Comparison of ENCODE assay signal across 20 cellular contexts in the genomic region with DNA sequence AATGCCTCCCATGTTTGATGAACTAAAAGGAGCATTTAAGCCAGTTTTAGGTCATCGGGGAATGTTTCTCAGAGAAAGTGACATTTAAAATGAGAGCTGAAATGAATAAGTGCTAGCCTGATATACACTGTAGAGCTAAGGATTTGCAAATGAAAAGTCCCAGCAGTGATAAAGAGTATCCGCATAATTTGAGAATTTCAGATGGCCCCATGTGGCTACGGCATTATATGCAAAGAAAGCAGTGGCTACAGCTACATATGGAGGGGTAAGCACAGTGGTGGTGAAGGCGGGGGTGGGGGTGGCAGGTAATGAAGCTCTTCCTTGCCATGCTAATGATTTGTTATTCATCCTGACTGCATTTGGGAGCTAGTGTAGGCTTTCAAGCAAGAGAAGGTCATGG.
A peak's percentile ranks its signal among the peaks of the same experiment; 100 is the strongest.
DNase-seq lines count a peak whose midpoint lies in the region; ATAC-seq, FAIRE-seq and TF ChIP-seq lines count a peak whose summit lies in the region.
"Had no signal": no experiment of that assay in that cellular context is flagged by ENCODE, and none has a peak within 500 bp of the region (broad histone marks: within the 10 kb centered on the region; RNA-seq: fewer than 3 reads in every experiment).

No MANE protein-coding gene starts in this region.

- H2AK9ac ChIP-seq in IMR-90 (replicated peaks; ENCODE audit: low read depth, low read length, poor library complexity), result no peak overlapping the region

- H3K9me2 ChIP-seq in neural cell (ENCODE audit: insufficient read depth, low read length), result no peaks in the 10 kb centered on the region

- H3K4ac ChIP-seq in IMR-90 (ENCODE audit: low read depth, low read length) (no peak overlapping the region), H1 (replicated peaks; ENCODE audit: insufficient read length, low read depth, low read length) (no peak overlapping the region)

- H4K8ac ChIP-seq in IMR-90 (ENCODE audit: low read depth in 2 of 2, low read length in 2 of 2) (no peak overlapping the region), H1 (ENCODE audit: extremely low read depth, insufficient read depth, low read length) (no peak overlapping the region)

- no peak for FAIRE-seq in H1 (lab: Jason Lieb, UNC)
- FAIRE-seq: GM12891, GM18507 had no signal

- H2BK12ac ChIP-seq in H1 (ENCODE audit: low read depth, low read length), result no peak overlapping the region

- H3K27ac ChIP-seq in left ventricle myocardium inferior (replicated peaks) (peak overlapping the region; percentile 16), IMR-90 (ENCODE audit: insufficient read depth, low read length) (no peak overlapping the region), H1 (ENCODE audit: low read depth, low read length) (no peak overlapping the region), neural cell (ENCODE audit: low read length) (peak overlapping the region; percentile 55)

- H2BK20ac ChIP-seq in IMR-90 (ENCODE audit: low read depth, low read length) (no peak overlapping the region; the same call in 1 of the 2 replicates), H1 (ENCODE audit: low read length) (no peak overlapping the region)

- H2BK15ac ChIP-seq in IMR-90 (ENCODE audit: low read depth, low read length) (peak overlapping the region; percentile 14; the same call in 1 of the 3 replicates), H1 (ENCODE audit: low read length) (no peak overlapping the region)

- no peak for TF ChIP-seq RAD21 in IMR-90 (IDR thresholded peaks at IDR 0.05; ENCODE audit: low read length)
- TF ChIP-seq RAD21 in H1 (IDR thresholded peaks at IDR 0.05 in 1 of 2, conservative IDR thresholded peaks at IDR 0.05 in 1 of 2; ENCODE audit: low read depth in 2 of 2, low read length in 2 of 2), result no peak
- no peak for TF ChIP-seq RAD21 in neural cell (conservative IDR thresholded peaks at IDR 0.05)

- H3K9ac ChIP-seq in IMR-90 (ENCODE audit: low read depth, low read length) (no peak overlapping the region), H1 (replicated peaks in 1 of 4; ENCODE audit: extremely low read depth in 1 of 4, low read depth in 3 of 4, low read length in 3 of 4) (no peak overlapping the region), neural cell (ENCODE audit: low read length) (no peak overlapping the region)

- no peak for TF ChIP-seq EP300 in H1 (IDR thresholded peaks at IDR 0.05; ENCODE audit: borderline replicate concordance in 1 of 2, low read depth in 2 of 2, low read length in 2 of 2)
- TF ChIP-seq EP300 in neural cell (conservative IDR thresholded peaks at IDR 0.05; ENCODE audit: poor library complexity, severe bottlenecking), result no peak

- H3K79me1 ChIP-seq in IMR-90 (ENCODE audit: low read depth in 1 of 2, low read length in 2 of 2), result no peaks in the 10 kb centered on the region
- no peaks in the 10 kb centered on the region; the same call in 1 of the 2 replicates for H3K79me1 ChIP-seq in H1 (ENCODE audit: low read depth, low read length)

- H4K5ac ChIP-seq in IMR-90 (ENCODE audit: low read depth, low read length), result no peak overlapping the region
- H4K5ac ChIP-seq in H1 (ENCODE audit: insufficient read length, low read depth, low read length), result peak overlapping the region; percentile 27

- peaks cover 41% of the 10 kb centered on the region for H3K4me1 ChIP-seq in left ventricle myocardium inferior
- peaks cover 2% of the 10 kb centered on the region; the same call in 1 of the 2 replicates for H3K4me1 ChIP-seq in IMR-90 (ENCODE audit: control insufficient read depth, insufficient read depth, low read length)
- H3K4me1 ChIP-seq in H1 (replicated peaks in 1 of 4; ENCODE audit: control insufficient read depth in 3 of 4, insufficient read depth in 4 of 4, low read length in 3 of 4), result peaks cover 0 to 8% (median 1%) of the 10 kb centered on the region in 4 experiments; a peak in 1 of 7 replicates

- H3K23ac ChIP-seq in IMR-90 (ENCODE audit: low read depth, low read length), result no peak overlapping the region
- no peak overlapping the region for H3K23ac ChIP-seq in H1 (ENCODE audit: insufficient read length)

- H2BK120ac ChIP-seq in IMR-90 (ENCODE audit: low read depth, low read length), result no peak overlapping the region
- no peak overlapping the region for H2BK120ac ChIP-seq in H1 (replicated peaks; ENCODE audit: low read depth, low read length)

- no peak overlapping the region for H3K56ac ChIP-seq in IMR-90 (ENCODE audit: extremely low read depth, insufficient read depth, low read length)
- H3K56ac ChIP-seq in H1 (replicated peaks; ENCODE audit: insufficient read length, low read depth, low read length), result no peak overlapping the region

- peaks cover 3% of the 10 kb centered on the region; the same call in 1 of the 2 replicates for H3K9me1 ChIP-seq in IMR-90 (ENCODE audit: insufficient read depth, low read length)

- no peak overlapping the region for H2AFZ ChIP-seq in IMR-90 (replicated peaks; ENCODE audit: low read length, poor library complexity)
- no peak overlapping the region for H2AFZ ChIP-seq in H1 (ENCODE audit: low read length)
- no peak overlapping the region for H2AFZ ChIP-seq in neural cell (ENCODE audit: low read depth, low read length)

- no peak overlapping the region for H3K14ac ChIP-seq in IMR-90 (replicated peaks; ENCODE audit: low read depth, low read length)
- H3K14ac ChIP-seq in H1 (ENCODE audit: insufficient read length), result no peak overlapping the region

- no peak for DNase-seq in left ventricle myocardium inferior
- no peak for DNase-seq in Right ventricle myocardium superior
- DNase-seq in IMR-90, result no peak
- DNase-seq in H1 (ENCODE audit: low read depth in 1 of 2, low spot score in 2 of 2), result no peak
- DNase-seq in NCI-H2107 treated with DMSO at 0.1 percent for 48 hours (lab: John Stamatoyannopoulos, UW; ENCODE audit: unreplicated experiment), result no peak
- DNase-seq in HK-2 (ENCODE audit: unreplicated experiment), result no peak
- DNase-seq in 8988T, result no peak
- DNase-seq: C1 segment of cervical spinal cord; Calu3; CD4-positive, alpha-beta memory T cell; COR-L47; DMS53; DMS79 treated with DMSO at 0.1 percent for 48 hours; GF-D8; GOT3; H7; HCEC 1CT had no signal

- H2AK5ac ChIP-seq in IMR-90 (ENCODE audit: low read depth, low read length), result no peak overlapping the region
- H2AK5ac ChIP-seq in H1 (ENCODE audit: low read depth, low read length), result no peak overlapping the region

- CTCF ChIA-PET in IMR-90 (lab: Yijun Ruan, JAX) (no interaction called here), H1 (lab: Charles Lee; ENCODE audit: partially characterized antibody) (no interaction called here)

- H3K4me3 ChIP-seq in left ventricle myocardium inferior, result no peak overlapping the region
- no peak overlapping the region for H3K4me3 ChIP-seq in IMR-90 (ENCODE audit: insufficient read depth, low read depth, low read length)
- no peak overlapping the region; a peak in 1 of 8 replicates for H3K4me3 ChIP-seq in H1 (ENCODE audit: extremely low read depth in 1 of 4, insufficient read depth in 2 of 4, low read depth in 3 of 4, low read length in 4 of 4)
- H3K4me3 ChIP-seq in neural cell (ENCODE audit: low read length), result peak overlapping the region; percentile 17

- intact Hi-C loops in left ventricle myocardium inferior (cut with micrococcal nuclease), result no loop called here
- intact Hi-C loops in Right ventricle myocardium superior (cut with DNase I), result no loop called here
- intact Hi-C loops in IMR-90 (cut with micrococcal nuclease), result no loop called here

- dilution Hi-C loops in IMR-90 (cut with HindIII; ENCODE audit: low sequenced_read_pairs, unreplicated experiment), result no loop called here

- TF ChIP-seq POLR2A in IMR-90 (IDR thresholded peaks at IDR 0.05; ENCODE audit: low read depth, low read length) (no peak), H1 (IDR thresholded peaks at IDR 0.05; ENCODE audit: control extremely low read depth in 1 of 2, low read depth in 2 of 2, low read length in 2 of 2) (no peak)

- in situ Hi-C loops in IMR-90 (cut with MboI; ENCODE audit: low sequenced_read_pairs), result no loop called here

- H4K20me1 ChIP-seq in IMR-90 (ENCODE audit: insufficient read depth, low read length) (no peaks in the 10 kb centered on the region), H1 (replicated peaks in 1 of 2; ENCODE audit: control insufficient read depth in 1 of 2, insufficient read depth in 2 of 2, low read length in 2 of 2) (no peaks in the 10 kb centered on the region), neural cell (ENCODE audit: insufficient read depth) (no peaks in the 10 kb centered on the region)

- H4K91ac ChIP-seq in IMR-90 (ENCODE audit: insufficient read depth, low read depth, low read length) (no peak overlapping the region), H1 (replicated peaks; ENCODE audit: insufficient read length, low read length) (no peak overlapping the region)

- ATAC-seq in Right ventricle myocardium superior (ENCODE audit: poor library complexity) (no peak), IMR-90 (ENCODE audit: low read depth) (no peak)

- H3K79me2 ChIP-seq in H1 (ENCODE audit: control insufficient read depth in 1 of 2, insufficient read depth in 2 of 2, low read length in 2 of 2) (no peaks in the 10 kb centered on the region), neural cell (replicated peaks; ENCODE audit: insufficient read depth, low read length) (no peaks in the 10 kb centered on the region)

- TF ChIP-seq CTCF in left ventricle myocardium inferior (IDR thresholded peaks at IDR 0.05; ENCODE audit: borderline replicate concordance) (no peak), IMR-90 (conservative IDR thresholded peaks at IDR 0.05; ENCODE audit: low read depth, low read length) (no peak), H1 (IDR thresholded peaks at IDR 0.05; ENCODE audit: control extremely low read depth in 1 of 3, insufficient read depth in 1 of 3, low read depth in 1 of 3, low read length in 3 of 3) (no peak), neural cell (IDR thresholded peaks at IDR 0.05; ENCODE audit: poor library complexity, severe bottlenecking) (no peak)

- H3K9me3 ChIP-seq in left ventricle myocardium inferior (replicated peaks) (no peaks in the 10 kb centered on the region), IMR-90 (ENCODE audit: control insufficient read depth, insufficient read depth, low read length) (no peaks in the 10 kb centered on the region), H1 (ENCODE audit: insufficient read depth in 2 of 2, low read depth in 1 of 2, low read length in 1 of 2) (no peaks in the 10 kb centered on the region), neural cell (ENCODE audit: low read length) (no peaks in the 10 kb centered on the region)

- no peaks in the 10 kb centered on the region for H3K27me3 ChIP-seq in left ventricle myocardium inferior (ENCODE audit: low read depth)
- H3K27me3 ChIP-seq in IMR-90 (ENCODE audit: control insufficient read depth, insufficient read depth, low read length), result no peaks in the 10 kb centered on the region
- no peaks in the 10 kb centered on the region for H3K27me3 ChIP-seq in H1 (replicated peaks in 1 of 4; ENCODE audit: control insufficient read depth in 3 of 4, extremely low read depth in 1 of 4, insufficient read depth in 3 of 4, low read length in 3 of 4)
- H3K27me3 ChIP-seq in neural cell (ENCODE audit: insufficient read depth, low read depth, low read length), result no peaks in the 10 kb centered on the region

- BruUV-seq in IMR-90 (replicated peaks; lab: Mats Ljungman, UMichigan), result no TSS peak

- no peaks in the 10 kb centered on the region for H3F3A ChIP-seq in neural cell (ENCODE audit: insufficient read depth, low read length, poor library complexity, severe bottlenecking)

- H3K4me2 ChIP-seq in IMR-90 (ENCODE audit: low read depth, low read length) (no peak overlapping the region), H1 (ENCODE audit: insufficient read depth in 1 of 2, low read depth in 2 of 2, low read length in 2 of 2) (peak overlapping the region in 1 of 2 experiments; percentile 36; a peak in 1 of 4 replicates), neural cell (ENCODE audit: low read length) (no peak overlapping the region)

- no peak overlapping the region for H2BK5ac ChIP-seq in IMR-90 (ENCODE audit: low read depth, low read length, poor library complexity, severe bottlenecking)
- H2BK5ac ChIP-seq in H1 (ENCODE audit: low read depth, low read length), result no peak overlapping the region

- peaks cover 31% of the 10 kb centered on the region for H3K36me3 ChIP-seq in left ventricle myocardium inferior
- H3K36me3 ChIP-seq in IMR-90 (ENCODE audit: control insufficient read depth, insufficient read depth, low read length), result no peaks in the 10 kb centered on the region
- no peaks in the 10 kb centered on the region for H3K36me3 ChIP-seq in H1 (ENCODE audit: control insufficient read depth in 2 of 4, insufficient read depth in 4 of 4, low read length in 3 of 4)
- no peaks in the 10 kb centered on the region for H3K36me3 ChIP-seq in neural cell (ENCODE audit: insufficient read depth, low read length)

- no peak overlapping the region for H3K18ac ChIP-seq in IMR-90 (ENCODE audit: low read depth, low read length)
- H3K18ac ChIP-seq in H1 (ENCODE audit: extremely low read depth, low read length), result no peak overlapping the region

- WGBS in IMR-90 (ENCODE audit: extremely low coverage in 2 of 2, insufficient read length in 1 of 2), 2 experiments, result 100% methylated on average over 2 of the region's 4 CpGs; no CpG with 5 or more reads in 1 of the 2 experiments
- WGBS in H1 (ENCODE audit: extremely low coverage in 1 of 2, insufficient coverage in 1 of 2, insufficient read length in 1 of 2, insufficient replicate concordance in 2 of 2, low coverage in 1 of 2, low lambda C conversion rate in 2 of 2, missing lambda C conversion rate in 1 of 2), 2 experiments, result 79% methylated on average over 4 of the region's 4 CpGs; no CpG with 5 or more reads in 1 of the 2 experiments

- H3K23me2 ChIP-seq in H1 (ENCODE audit: low read depth, low read length), result no peaks in the 10 kb centered on the region

- POLR2A ChIA-PET in IMR-90 (lab: Charles Lee; ENCODE audit: unreplicated experiment), result no interaction called here
- POLR2A ChIA-PET in H1 (lab: Charles Lee; ENCODE audit: partially characterized antibody), result no interaction called here

Comparison
In these comparisons a context has a peak if more than half of its experiments do, and no peak if none do; other contexts are left out.
1. H3K27ac ChIP-seq: peak in left ventricle myocardium inferior (single experiment) and neural cell (single experiment); none in IMR-90 (single experiment) and H1 (single experiment).